8 cellular contexts compared by ENCODE assay signal in genomic region chr12:90959538-90960139, GRCh38. TPM values are rescaled to one million over a fixed set of nuclear protein-coding genes. Genes with fewer than 3 reads are reported as not detected.
DNase-seq lines count a peak whose midpoint lies in the region; ATAC-seq, FAIRE-seq and TF ChIP-seq lines count a peak whose summit lies in the region.

No MANE protein-coding gene starts in this region.

- POLR2A ChIA-PET in HepG2 (lab: Yijun Ruan, JAX): no interaction called here

- H3K36me3 ChIP-seq in HepG2 (replicated peaks in 1 of 2; ENCODE audit: control insufficient read depth in 1 of 2, insufficient read depth in 2 of 2, low read length in 2 of 2): no peaks in the 10 kb centered on the region

- no peaks in the 10 kb centered on the region for H3K27me3 ChIP-seq in HepG2 (ENCODE audit: control insufficient read depth in 1 of 2, insufficient read depth in 2 of 2, low read length in 2 of 2)

- H3K79me2 ChIP-seq in HepG2 (ENCODE audit: insufficient read depth, low read length): no peaks in the 10 kb centered on the region

- CTCF ChIA-PET in HepG2 (lab: Yijun Ruan, JAX; ENCODE audit: low intra/inter-chr PET ratio, low total read pairs): interaction anchor here (1.9 kb wide), 1 partner anchor 15 kb away, joined by 11 read pairs; no protein-coding TSS in a partner anchor

- FAIRE-seq in HepG2 (lab: Jason Lieb, UNC): peak; percentile 52

- no peaks in the 10 kb centered on the region for H4K20me1 ChIP-seq in HepG2 (ENCODE audit: insufficient read depth, low read length)

- 0% methylated on average over 4 of the region's 4 CpGs for WGBS in HepG2 (ENCODE audit: low lambda C conversion rate)

- TF ChIP-seq RAD21 in HepG2 (CRISPR knock-in tag; IDR thresholded peaks at IDR 0.05): no peak

- H3K9me3 ChIP-seq in HepG2 (ENCODE audit: low read length): no peaks in the 10 kb centered on the region

- no peaks in the 10 kb centered on the region for H3K4me1 ChIP-seq in HepG2 (ENCODE audit: insufficient read depth, low read length)

- H3K4me2 ChIP-seq in HepG2 (ENCODE audit: low read depth, low read length): no peak overlapping the region

- ATAC-seq in GM19395 (IDR thresholded peaks at IDR 0.05; ENCODE audit: unreplicated experiment): peak; percentile 90
- ATAC-seq in HG03342 (IDR thresholded peaks at IDR 0.05; ENCODE audit: unreplicated experiment): peak; percentile 89
- peak; percentile 74 for ATAC-seq in HepG2

- in situ Hi-C loops in HepG2 (cut with HindIII; ENCODE audit: extremely low pct_ligation_motif_present, low pct_unique_long_range_greater_than_20kb): loop anchor here (25.0 kb wide), 1 partner anchor 378 kb away; no protein-coding TSS in a partner anchor

- TF ChIP-seq EP300 in HepG2 (IDR thresholded peaks at IDR 0.05; ENCODE audit: low read depth in 2 of 2, low read length in 2 of 2) (no peak), HepG2 (CRISPR knock-in tag; IDR thresholded peaks at IDR 0.05; ENCODE audit: borderline replicate concordance) (no peak)

- TF ChIP-seq CTCF in cardiac fibroblast (IDR thresholded peaks at IDR 0.05; ENCODE audit: low read depth, low read length) (peak; percentile 73), HepG2 (CRISPR knock-in tag; IDR thresholded peaks at IDR 0.05) (peak; percentile 69)

- H3K4me3 ChIP-seq in cardiac fibroblast (replicated peaks in 1 of 2; ENCODE audit: low read depth in 2 of 2, low read length in 2 of 2) (no peak overlapping the region), HepG2 (replicated peaks in 1 of 3; ENCODE audit: insufficient read depth in 1 of 3, low read depth in 2 of 3, low read length in 3 of 3) (no peak overlapping the region)

- H3K9ac ChIP-seq in HepG2 (ENCODE audit: insufficient read depth, low read depth, low read length): no peak overlapping the region

- DNase-seq in EL (peak; percentile 56), NCI-H69 (lab: John Stamatoyannopoulos, UW) (peak; percentile 72), cardiac fibroblast (ENCODE audit: low read depth in 2 of 2) (peak; percentile 76), HepG2 (ENCODE audit: low spot score) (peak; percentile 26), posterior vena cava (ENCODE audit: low spot score) (no peak)
- DNase-seq in activated CD4-positive, alpha-beta T cell treated with anti-CD3 and anti-CD28 coated beads for 48 hours: no peak

- no peak for TF ChIP-seq POLR2A in HepG2 (IDR thresholded peaks at IDR 0.05; ENCODE audit: insufficient read depth in 1 of 2, low read depth in 2 of 2, low read length in 2 of 2)

- BruUV-seq in HepG2 (replicated peaks; lab: Mats Ljungman, UMichigan): no TSS peak

- no peak overlapping the region for H2AFZ ChIP-seq in HepG2 (ENCODE audit: low read length)

- intact Hi-C loops in HepG2 (cut with micrococcal nuclease; ENCODE audit: unreplicated experiment): no loop called here
- intact Hi-C loops in posterior vena cava (cut with DNase I): loop anchor here in 1 of 2 donors (5.0 kb wide), 1 partner anchor 658 kb away; no protein-coding TSS in a partner anchor

- H3K27ac ChIP-seq in HepG2 (ENCODE audit: extremely low read length, insufficient read depth, low read length): no peak overlapping the region

TF ChIP-seq in HepG2, 621 proteins besides CTCF, POLR2A, EP300 and RAD21 (continues in another document):
- peak; percentile 56 for TF ChIP-seq STAG1 (CRISPR knock-in tag; IDR thresholded peaks at IDR 0.05)
- no peak for TF ChIP-seq CEBPB (IDR thresholded peaks at IDR 0.05; ENCODE audit: borderline replicate concordance, low read depth, low read length)
- no peak for TF ChIP-seq ZBTB44 (CRISPR knock-in tag; IDR thresholded peaks at IDR 0.05)
- no peak for TF ChIP-seq ZNF446 (CRISPR knock-in tag; IDR thresholded peaks at IDR 0.05)
- no peak for TF ChIP-seq SNAPC5 (CRISPR knock-in tag; IDR thresholded peaks at IDR 0.05; ENCODE audit: borderline replicate concordance)
- TF ChIP-seq PLRG1 (conservative IDR thresholded peaks at IDR 0.05): no peak
- no peak for TF ChIP-seq IKZF1 (IDR thresholded peaks at IDR 0.05)
- no peak for TF ChIP-seq ZNF317 (CRISPR knock-in tag; IDR thresholded peaks at IDR 0.05)
- TF ChIP-seq TIGD3 (CRISPR knock-in tag; IDR thresholded peaks at IDR 0.05; ENCODE audit: borderline replicate concordance): no peak

RNA-seq across cellular contexts. Expression of gene CCER1, which starts 4.7 kb away (rescaled TPM):
- total RNA-seq in HepG2 (2016; rRNA removed; fragmentation: Illumina TruSeq; extraction: Trizol): not detected in 2 replicates
- total RNA-seq in HepG2 (2016; cell fraction: cytosol; rRNA removed; fragmentation: Illumina TruSeq; extraction: Trizol; ENCODE audit: low read depth): not detected in 2 replicates
- total RNA-seq in HepG2 (2016; cell fraction: insoluble cytoplasmic fraction; rRNA removed; fragmentation: Illumina TruSeq; extraction: Trizol): not detected in 2 replicates
- total RNA-seq in HepG2 (2016; cell fraction: membrane; rRNA removed; fragmentation: Illumina TruSeq; extraction: Trizol): not detected in 2 replicates
- not detected in 2 replicates for total RNA-seq in HepG2 (2016; cell fraction: nucleus; rRNA removed; fragmentation: Illumina TruSeq; extraction: Trizol)
- polyA plus RNA-seq in HepG2 (2011; rRNA removed): not detected in 2 replicates
- not detected in 2 replicates for polyA plus RNA-seq in HepG2 (2011; cell fraction: cytosol; rRNA removed)
- not detected in 2 replicates for polyA plus RNA-seq in HepG2 (2011; cell fraction: nucleus; rRNA removed)
- polyA plus RNA-seq in HepG2 (2012): not detected in 2 replicates
- polyA plus RNA-seq in HepG2 (2016; cell fraction: cytosol; fragmentation: Illumina TruSeq; extraction: Trizol; ENCODE audit: low read depth): not detected in 2 replicates
- not detected in 2 replicates for polyA plus RNA-seq in HepG2 (2016; cell fraction: insoluble cytoplasmic fraction; fragmentation: Illumina TruSeq; extraction: Trizol; ENCODE audit: low read depth)
- polyA plus RNA-seq in HepG2 (2016; cell fraction: membrane; fragmentation: Illumina TruSeq; extraction: Trizol; ENCODE audit: low read depth): not detected in 2 replicates
- not detected in 2 replicates for polyA plus RNA-seq in HepG2 (2016; cell fraction: nucleus; fragmentation: Illumina TruSeq; extraction: Trizol; ENCODE audit: insufficient read depth, low read depth)
- polyA minus RNA-seq in HepG2 (2011; rRNA and poly(A)+ RNA removed; ENCODE audit: low replicate concordance): not detected in 2 replicates
- not detected in 2 replicates for polyA minus RNA-seq in HepG2 (2011; cell fraction: cytosol; rRNA and poly(A)+ RNA removed)
- polyA minus RNA-seq in HepG2 (2011; cell fraction: nucleus; rRNA and poly(A)+ RNA removed): not detected in 2 replicates
- not detected for total RNA-seq in posterior vena cava

RNA-seq across cellular contexts. Expression of gene EPYC, which starts 45.1 kb away (rescaled TPM):
- not detected in 2 replicates for total RNA-seq in HepG2 (2016; rRNA removed; fragmentation: Illumina TruSeq; extraction: Trizol)
- not detected in 2 replicates for total RNA-seq in HepG2 (2016; cell fraction: cytosol; rRNA removed; fragmentation: Illumina TruSeq; extraction: Trizol; ENCODE audit: low read depth)
- not detected in 2 replicates for total RNA-seq in HepG2 (2016; cell fraction: insoluble cytoplasmic fraction; rRNA removed; fragmentation: Illumina TruSeq; extraction: Trizol)
- total RNA-seq in HepG2 (2016; cell fraction: membrane; rRNA removed; fragmentation: Illumina TruSeq; extraction: Trizol): not detected in 2 replicates
- total RNA-seq in HepG2 (2016; cell fraction: nucleus; rRNA removed; fragmentation: Illumina TruSeq; extraction: Trizol): not detected in 2 replicates
- not detected in 2 replicates for polyA plus RNA-seq in HepG2 (2011; rRNA removed)
- not detected in 2 replicates for polyA plus RNA-seq in HepG2 (2011; cell fraction: cytosol; rRNA removed)
- not detected in 2 replicates for polyA plus RNA-seq in HepG2 (2011; cell fraction: nucleus; rRNA removed)
- polyA plus RNA-seq in HepG2 (2012): not detected in 2 replicates
- polyA plus RNA-seq in HepG2 (2016; cell fraction: cytosol; fragmentation: Illumina TruSeq; extraction: Trizol; ENCODE audit: low read depth): not detected in 2 replicates
- not detected in 2 replicates for polyA plus RNA-seq in HepG2 (2016; cell fraction: insoluble cytoplasmic fraction; fragmentation: Illumina TruSeq; extraction: Trizol; ENCODE audit: low read depth)
- polyA plus RNA-seq in HepG2 (2016; cell fraction: membrane; fragmentation: Illumina TruSeq; extraction: Trizol; ENCODE audit: low read depth): not detected in 2 replicates
- not detected in 2 replicates for polyA plus RNA-seq in HepG2 (2016; cell fraction: nucleus; fragmentation: Illumina TruSeq; extraction: Trizol; ENCODE audit: insufficient read depth, low read depth)
- not detected in 2 replicates for polyA minus RNA-seq in HepG2 (2011; rRNA and poly(A)+ RNA removed; ENCODE audit: low replicate concordance)
- not detected in 2 replicates for polyA minus RNA-seq in HepG2 (2011; cell fraction: cytosol; rRNA and poly(A)+ RNA removed)
- polyA minus RNA-seq in HepG2 (2011; cell fraction: nucleus; rRNA and poly(A)+ RNA removed): not detected in 2 replicates
- total RNA-seq in posterior vena cava: not detected

Comparison
In these comparisons a context has a peak if more than half of its experiments do, and no peak if none do; other contexts are left out.
1. DNase-seq: peak in EL (single experiment), NCI-H69 (single experiment), cardiac fibroblast (2 of 2) and HepG2 (single experiment); none in posterior vena cava (single experiment) and activated CD4-positive, alpha-beta T cell treated with anti-CD3 and anti-CD28 coated beads for 48 hours (single experiment).
2. Peak in every context shown above with its lines, with median percentiles within 50 percentile points of each other: ATAC-seq.